Comparison of ENCODE assay signal across 1 cellular context in the genomic region with DNA sequence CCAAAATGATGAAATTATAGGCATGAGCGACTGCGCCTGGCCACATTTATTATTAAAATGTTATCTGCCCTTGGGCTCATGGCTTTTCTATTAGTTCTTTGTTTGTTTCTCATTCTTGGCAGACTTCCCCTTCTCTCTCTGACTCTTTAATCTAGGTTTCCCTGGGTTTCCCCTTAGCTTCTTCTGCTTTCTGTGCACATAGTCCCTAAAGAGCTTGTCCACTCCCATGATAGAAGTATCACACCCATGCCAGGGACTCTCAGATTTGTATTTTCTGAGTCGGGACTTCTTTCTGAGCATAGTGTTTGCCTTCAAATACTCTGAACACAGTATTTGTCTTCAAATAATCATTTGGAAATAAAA.
A peak's percentile ranks its signal among the peaks of the same experiment; 100 is the strongest.
TF ChIP-seq lines count a peak whose summit lies in the region.

No MANE protein-coding gene starts in this region.

TF ChIP-seq in GM12878, 131 proteins besides CTCF, POLR2A, EP300 and RAD21 (continued from another document):
- TF ChIP-seq, protein P1, sequence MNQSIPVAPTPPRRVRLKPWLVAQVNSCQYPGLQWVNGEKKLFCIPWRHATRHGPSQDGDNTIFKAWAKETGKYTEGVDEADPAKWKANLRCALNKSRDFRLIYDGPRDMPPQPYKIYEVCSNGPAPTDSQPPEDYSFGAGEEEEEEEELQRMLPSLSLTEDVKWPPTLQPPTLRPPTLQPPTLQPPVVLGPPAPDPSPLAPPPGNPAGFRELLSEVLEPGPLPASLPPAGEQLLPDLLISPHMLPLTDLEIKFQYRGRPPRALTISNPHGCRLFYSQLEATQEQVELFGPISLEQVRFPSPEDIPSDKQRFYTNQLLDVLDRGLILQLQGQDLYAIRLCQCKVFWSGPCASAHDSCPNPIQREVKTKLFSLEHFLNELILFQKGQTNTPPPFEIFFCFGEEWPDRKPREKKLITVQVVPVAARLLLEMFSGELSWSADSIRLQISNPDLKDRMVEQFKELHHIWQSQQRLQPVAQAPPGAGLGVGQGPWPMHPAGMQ (IDR thresholded peaks at IDR 0.05; ENCODE audit: borderline replicate concordance), result no peak
- TF ChIP-seq, protein P2, sequence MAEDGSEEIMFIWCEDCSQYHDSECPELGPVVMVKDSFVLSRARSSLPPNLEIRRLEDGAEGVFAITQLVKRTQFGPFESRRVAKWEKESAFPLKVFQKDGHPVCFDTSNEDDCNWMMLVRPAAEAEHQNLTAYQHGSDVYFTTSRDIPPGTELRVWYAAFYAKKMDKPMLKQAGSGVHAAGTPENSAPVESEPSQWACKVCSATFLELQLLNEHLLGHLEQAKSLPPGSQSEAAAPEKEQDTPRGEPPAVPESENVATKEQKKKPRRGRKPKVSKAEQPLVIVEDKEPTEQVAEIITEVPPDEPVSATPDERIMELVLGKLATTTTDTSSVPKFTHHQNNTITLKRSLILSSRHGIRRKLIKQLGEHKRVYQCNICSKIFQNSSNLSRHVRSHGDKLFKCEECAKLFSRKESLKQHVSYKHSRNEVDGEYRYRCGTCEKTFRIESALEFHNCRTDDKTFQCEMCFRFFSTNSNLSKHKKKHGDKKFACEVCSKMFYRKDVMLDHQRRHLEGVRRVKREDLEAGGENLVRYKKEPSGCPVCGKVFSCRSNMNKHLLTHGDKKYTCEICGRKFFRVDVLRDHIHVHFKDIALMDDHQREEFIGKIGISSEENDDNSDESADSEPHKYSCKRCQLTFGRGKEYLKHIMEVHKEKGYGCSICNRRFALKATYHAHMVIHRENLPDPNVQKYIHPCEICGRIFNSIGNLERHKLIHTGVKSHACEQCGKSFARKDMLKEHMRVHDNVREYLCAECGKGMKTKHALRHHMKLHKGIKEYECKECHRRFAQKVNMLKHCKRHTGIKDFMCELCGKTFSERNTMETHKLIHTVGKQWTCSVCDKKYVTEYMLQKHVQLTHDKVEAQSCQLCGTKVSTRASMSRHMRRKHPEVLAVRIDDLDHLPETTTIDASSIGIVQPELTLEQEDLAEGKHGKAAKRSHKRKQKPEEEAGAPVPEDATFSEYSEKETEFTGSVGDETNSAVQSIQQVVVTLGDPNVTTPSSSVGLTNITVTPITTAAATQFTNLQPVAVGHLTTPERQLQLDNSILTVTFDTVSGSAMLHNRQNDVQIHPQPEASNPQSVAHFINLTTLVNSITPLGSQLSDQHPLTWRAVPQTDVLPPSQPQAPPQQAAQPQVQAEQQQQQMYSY (CRISPR knock-in tag; IDR thresholded peaks at IDR 0.05), result no peak
- TF ChIP-seq MEF2B (IDR thresholded peaks at IDR 0.05; ENCODE audit: partially characterized antibody, poor library complexity, severe bottlenecking) (peak; percentile 63), JUNB (IDR thresholded peaks at IDR 0.05) (peak; percentile 18; the same call in 1 of the 2 replicates)
